Comparison of ENCODE assay signal across 10 cellular contexts in the genomic region with DNA sequence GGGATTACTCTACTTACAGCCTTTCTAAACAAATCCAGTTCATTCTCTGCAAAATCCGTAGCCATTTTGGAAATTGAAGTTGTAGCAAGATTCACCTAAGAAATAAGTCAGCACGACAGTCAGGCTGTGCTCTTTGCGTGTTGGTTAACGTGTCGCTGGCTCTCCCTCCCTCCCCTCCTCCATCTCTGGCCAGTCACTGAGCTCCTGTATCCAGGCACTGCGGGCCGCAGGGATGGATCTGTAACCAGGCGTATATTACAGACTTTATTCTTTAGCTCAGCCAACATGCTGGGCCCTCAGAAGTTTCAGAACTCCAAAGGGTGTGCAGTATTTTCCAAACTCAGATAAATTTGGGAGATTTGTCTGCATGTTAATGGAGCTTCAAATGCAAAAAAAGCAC. TPM values are rescaled to one million over a fixed set of nuclear protein-coding genes. Genes with fewer than 3 reads are reported as not detected.
A peak's percentile ranks its signal among the peaks of the same experiment; 100 is the strongest.
DNase-seq lines count a peak whose midpoint lies in the region; ATAC-seq and TF ChIP-seq lines count a peak whose summit lies in the region.
"Had no signal": no experiment of that assay in that cellular context is flagged by ENCODE, and none has a peak within 500 bp of the region (broad histone marks: within the 10 kb centered on the region; RNA-seq: fewer than 3 reads in every experiment).

No MANE protein-coding gene starts in this region.

- no peaks in the 10 kb centered on the region for H3K27me3 Mint-ChIP-seq in T-helper 2 cell treated with Interferon-gamma antibody and Interleukin-4, amounts not matched to agents 5 μg/mL and 100 μg/mL, for 36 hours (ENCODE audit: low read depth)
- H3K27me3 Mint-ChIP-seq: brain had no signal

- H3K9ac ChIP-seq in IMR-90 (ENCODE audit: low read depth, low read length): peak overlapping the region; percentile 22; the same call in 1 of the 2 replicates
- peak overlapping the region; percentile 3 for H3K9ac ChIP-seq in adipocyte (ENCODE audit: low read length)

- H2BK120ac ChIP-seq in IMR-90 (ENCODE audit: low read depth, low read length): peak overlapping the region; percentile 86

- H3K4me1 ChIP-seq in IMR-90 (ENCODE audit: control insufficient read depth, insufficient read depth, low read length): peaks cover 17% of the 10 kb centered on the region
- peaks cover 11% of the 10 kb centered on the region for H3K4me1 ChIP-seq in adipocyte (ENCODE audit: control insufficient read depth, insufficient read depth, low read length)
- H3K4me1 ChIP-seq in SJCRH30: peaks cover 44% of the 10 kb centered on the region

- no peaks in the 10 kb centered on the region for H3K27me3 ChIP-seq in IMR-90 (ENCODE audit: control insufficient read depth, insufficient read depth, low read length)
- H3K27me3 ChIP-seq in adipocyte (replicated peaks; ENCODE audit: control insufficient read depth, insufficient read depth, low read length): no peaks in the 10 kb centered on the region
- H3K27me3 ChIP-seq in brain microvascular endothelial cell (replicated peaks): no peaks in the 10 kb centered on the region
- H3K27me3 ChIP-seq in SJCRH30: no peaks in the 10 kb centered on the region

- peak overlapping the region; percentile 47 to 58; a peak in 2 of 4 replicates for H4K8ac ChIP-seq in IMR-90 (ENCODE audit: low read depth in 2 of 2, low read length in 2 of 2)

- peak overlapping the region; percentile 87 for H3K4ac ChIP-seq in IMR-90 (ENCODE audit: low read depth, low read length)

- H3K4me1 Mint-ChIP-seq in T-helper 2 cell treated with Interferon-gamma antibody and Interleukin-4, amounts not matched to agents 5 μg/mL and 100 μg/mL, for 36 hours (ENCODE audit: low read depth): peaks cover 82% of the 10 kb centered on the region

- peak overlapping the region; percentile 68 for H2BK20ac ChIP-seq in IMR-90 (ENCODE audit: low read depth, low read length)

- peak overlapping the region; percentile 91 for H4K91ac ChIP-seq in IMR-90 (ENCODE audit: insufficient read depth, low read depth, low read length)

- in situ Hi-C loops in IMR-90 (cut with MboI; ENCODE audit: low sequenced_read_pairs) (loop anchor here (5.0 kb wide), 2 partner anchors 138 to 218 kb away; no protein-coding TSS in a partner anchor), brain microvascular endothelial cell (cut with HindIII; ENCODE audit: low pct_ligation_motif_present, low sequenced_read_pairs) (no loop called here)

- no peak for TF ChIP-seq RAD21 in IMR-90 (IDR thresholded peaks at IDR 0.05; ENCODE audit: low read length)

- peaks cover 15% of the 10 kb centered on the region for H3K9me1 ChIP-seq in IMR-90 (ENCODE audit: insufficient read depth, low read length)

- TF ChIP-seq CTCF in IMR-90 (conservative IDR thresholded peaks at IDR 0.05; ENCODE audit: low read depth, low read length) (no peak), brain microvascular endothelial cell (IDR thresholded peaks at IDR 0.05; ENCODE audit: low read depth, low read length, missing control alignments) (no peak)

- 90% methylated on average over 4 of the region's 8 CpGs; no CpG with 5 or more reads in 1 of the 2 experiments for WGBS in IMR-90 (ENCODE audit: extremely low coverage in 2 of 2, insufficient read length in 1 of 2), 2 experiments

- H3K36me3 ChIP-seq in IMR-90 (ENCODE audit: control insufficient read depth, insufficient read depth, low read length): peaks cover 27% of the 10 kb centered on the region
- no peaks in the 10 kb centered on the region for H3K36me3 ChIP-seq in adipocyte (ENCODE audit: control insufficient read depth, insufficient read depth, low read length, severe bottlenecking)
- H3K36me3 ChIP-seq in brain microvascular endothelial cell (replicated peaks): no peaks in the 10 kb centered on the region
- H3K36me3 ChIP-seq in SJCRH30: no peaks in the 10 kb centered on the region

- peak overlapping the region; percentile 99 for H3K27ac Mint-ChIP-seq in T-helper 2 cell treated with Interferon-gamma antibody and Interleukin-4, amounts not matched to agents 5 μg/mL and 100 μg/mL, for 36 hours

- H2BK15ac ChIP-seq in IMR-90 (ENCODE audit: low read depth, low read length): peak overlapping the region; percentile 42; the same call in 1 of the 3 replicates

- peaks cover 48% of the 10 kb centered on the region for H3K36me3 Mint-ChIP-seq in T-helper 2 cell treated with Interferon-gamma antibody and Interleukin-4, amounts not matched to agents 5 μg/mL and 100 μg/mL, for 36 hours (ENCODE audit: low read depth)

- DNase-seq in T-helper 2 cell treated with Interferon-gamma antibody and Interleukin-4, amounts not matched to agents 5 μg/mL and 100 μg/mL, for 36 hours (ENCODE audit: low spot score): no peak
- no peak for DNase-seq in T-helper 2 cell
- no peak for DNase-seq in IMR-90
- DNase-seq in adipocyte (ENCODE audit: low read depth): no peak
- DNase-seq in brain microvascular endothelial cell: no peak
- DNase-seq in stimulated activated CD4-positive, alpha-beta T cell treated with anti-CD3 and anti-CD28 coated beads, Interleukin-1b, Interleukin-23, amount 100 ng/mL, for 48 hours: no peak
- DNase-seq in SJCRH30: no peak
- DNase-seq: activated CD8-positive, alpha-beta memory T cell treated with anti-CD3 and anti-CD28 coated beads, Interleukin-2, amount 50 U/mL, for 48 hours had no signal

- H4K20me1 ChIP-seq in IMR-90 (ENCODE audit: insufficient read depth, low read length): no peaks in the 10 kb centered on the region

- H4K5ac ChIP-seq in IMR-90 (ENCODE audit: low read depth, low read length): 0 out of 2 replicates have a peak overlapping the region, but pooled peaks have one; percentile 19

- peak overlapping the region; percentile 92 for H2AK5ac ChIP-seq in IMR-90 (ENCODE audit: low read depth, low read length)

- 0 out of 2 replicates have a peak overlapping the region, but pooled peaks have one; percentile 51 for H3K14ac ChIP-seq in IMR-90 (replicated peaks; ENCODE audit: low read depth, low read length)

- peak overlapping the region; percentile 84 for H3K4me3 Mint-ChIP-seq in T-helper 2 cell treated with Interferon-gamma antibody and Interleukin-4, amounts not matched to agents 5 μg/mL and 100 μg/mL, for 36 hours
- H3K4me3 Mint-ChIP-seq: brain had no signal

- intact Hi-C loops in IMR-90 (cut with micrococcal nuclease): loop anchor here (2.0 kb wide), 2 partner anchors 77 to 81 kb away; no protein-coding TSS in a partner anchor

- dilution Hi-C loops in IMR-90 (cut with HindIII; ENCODE audit: low sequenced_read_pairs, unreplicated experiment): no loop called here

- H2AK9ac ChIP-seq in IMR-90 (replicated peaks; ENCODE audit: low read depth, low read length, poor library complexity): no peak overlapping the region

- no peak for ATAC-seq in IMR-90 (ENCODE audit: low read depth)

- no peak overlapping the region for H3K4me3 ChIP-seq in IMR-90 (ENCODE audit: insufficient read depth, low read depth, low read length)
- H3K4me3 ChIP-seq in adipocyte (ENCODE audit: low read length): no peak overlapping the region
- no peak overlapping the region for H3K4me3 ChIP-seq in skin epidermis
- no peak overlapping the region for H3K4me3 ChIP-seq in brain microvascular endothelial cell (ENCODE audit: low read depth, low read length)
- no peak overlapping the region for H3K4me3 ChIP-seq in SJCRH30

- no TSS peak for BruUV-seq in IMR-90 (replicated peaks; lab: Mats Ljungman, UMichigan)

- POLR2A ChIA-PET in IMR-90 (lab: Charles Lee; ENCODE audit: unreplicated experiment): interaction anchor here (1.5 kb wide), 1 partner anchor 9 kb away, joined by 3 read pairs; no protein-coding TSS in a partner anchor

- peaks cover 5 to 41% of the 10 kb centered on the region in 2 experiments; a peak in 3 of 4 replicates for H3K79me1 ChIP-seq in IMR-90 (ENCODE audit: low read depth in 1 of 2, low read length in 2 of 2)

- H3K27ac ChIP-seq in IMR-90 (ENCODE audit: insufficient read depth, low read length) (peak overlapping the region; percentile 49; the same call in 1 of the 2 replicates), skin epidermis (peak overlapping the region in 18 of 21 experiments; percentile 9 to 96 (median 84)), brain microvascular endothelial cell (no peak overlapping the region), SJCRH30 (no peak overlapping the region)

- H3K18ac ChIP-seq in IMR-90 (ENCODE audit: low read depth, low read length): no peak overlapping the region

- no peak for TF ChIP-seq POLR2A in IMR-90 (IDR thresholded peaks at IDR 0.05; ENCODE audit: low read depth, low read length)

- H2BK5ac ChIP-seq in IMR-90 (ENCODE audit: low read depth, low read length, poor library complexity, severe bottlenecking): peak overlapping the region; percentile 42

- CTCF ChIA-PET in IMR-90 (lab: Yijun Ruan, JAX): interaction anchor here (0.6 to 2.2 kb wide), 14 partner anchors 13 to 140 kb away, joined by 3 to 24 read pairs (median 4); no protein-coding TSS in a partner anchor

- H3K4me2 ChIP-seq in IMR-90 (ENCODE audit: low read depth, low read length): no peak overlapping the region

- no peak overlapping the region for H3K23ac ChIP-seq in IMR-90 (ENCODE audit: low read depth, low read length)

- no peaks in the 10 kb centered on the region for H3K9me3 Mint-ChIP-seq in T-helper 2 cell treated with Interferon-gamma antibody and Interleukin-4, amounts not matched to agents 5 μg/mL and 100 μg/mL, for 36 hours
- H3K9me3 Mint-ChIP-seq: brain had no signal

- H3K9me3 ChIP-seq in IMR-90 (ENCODE audit: control insufficient read depth, insufficient read depth, low read length): no peaks in the 10 kb centered on the region
- no peaks in the 10 kb centered on the region for H3K9me3 ChIP-seq in adipocyte (ENCODE audit: control insufficient read depth, low read length)
- no peaks in the 10 kb centered on the region for H3K9me3 ChIP-seq in SJCRH30 (replicated peaks)

- no peak overlapping the region for H2AFZ ChIP-seq in IMR-90 (replicated peaks; ENCODE audit: low read length, poor library complexity)

- H3K56ac ChIP-seq in IMR-90 (ENCODE audit: extremely low read depth, insufficient read depth, low read length): 0 out of 2 replicates have a peak overlapping the region, but pooled peaks have one; percentile 11

TF ChIP-seq in IMR-90, 13 proteins besides CTCF, POLR2A, EP300 and RAD21:
- TF ChIP-seq NFE2L2 (IDR thresholded peaks at IDR 0.05; ENCODE audit: low read depth, low read length): no peak
- no peak for TF ChIP-seq FOS (IDR thresholded peaks at IDR 0.05; ENCODE audit: low read depth, low read length)

RNA-seq across cellular contexts. Expression of a gene that starts 30.8 kb away (rescaled TPM):
- total RNA-seq in IMR-90 (2012; rRNA removed): 3.2 and 3.6 TPM in 2 replicates
- 3.8 and 4.3 TPM in 2 replicates for polyA plus RNA-seq in IMR-90 (2012; rRNA removed)
- polyA plus RNA-seq in IMR-90 (2012; cell fraction: cytosol; rRNA removed): 2.5 and 3.1 TPM in 2 replicates
- polyA plus RNA-seq in IMR-90 (2012; cell fraction: nucleus; rRNA removed; ENCODE audit: low replicate concordance): 8.7 and 13.5 TPM in 2 replicates
- total RNA-seq in SJCRH30 (2014; rRNA removed; shearing (Covaris generic)): 4.3 and 4.9 TPM in 2 replicates

RNA-seq across cellular contexts. Expression of a gene that starts 34.4 kb away (rescaled TPM):
- 120 and 130 TPM in 2 replicates for total RNA-seq in IMR-90 (2012; rRNA removed)
- polyA plus RNA-seq in IMR-90 (2012; rRNA removed): 47.5 and 48.0 TPM in 2 replicates
- polyA plus RNA-seq in IMR-90 (2012; cell fraction: cytosol; rRNA removed): 36.6 and 48.8 TPM in 2 replicates
- polyA plus RNA-seq in IMR-90 (2012; cell fraction: nucleus; rRNA removed; ENCODE audit: low replicate concordance): 13.4 and 21.5 TPM in 2 replicates
- 38.3 and 39.5 TPM in 2 replicates for total RNA-seq in SJCRH30 (2014; rRNA removed; shearing (Covaris generic))

Comparison
In these comparisons a context has a peak if more than half of its experiments do, and no peak if none do; other contexts are left out.
1. H3K27ac ChIP-seq: peak in IMR-90 (single experiment) and skin epidermis (18 of 21); none in brain microvascular endothelial cell (single experiment) and SJCRH30 (single experiment).